Comparison of ENCODE assay signal across 1 cellular context in the genomic region with DNA sequence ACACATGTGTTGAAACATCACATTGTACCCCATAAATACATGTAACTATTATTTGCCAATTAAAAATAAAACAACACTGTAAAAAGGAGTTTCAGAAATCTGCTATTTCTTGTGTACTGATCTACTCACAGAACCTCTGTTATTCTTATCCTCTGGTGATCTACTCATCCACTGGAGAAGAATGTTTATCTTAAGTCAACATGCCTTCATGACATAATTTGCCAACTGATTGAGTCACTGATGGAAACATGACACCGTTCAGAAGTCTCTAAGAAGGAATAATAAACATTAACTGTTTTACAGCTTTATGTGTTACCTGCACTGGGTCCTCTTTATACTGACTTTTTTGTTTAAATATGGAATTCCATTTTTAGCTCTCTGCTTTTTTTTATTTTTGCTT.
TF ChIP-seq lines count a peak whose summit lies in the region.

No MANE protein-coding gene starts in this region.

TF ChIP-seq in HepG2, 621 proteins besides CTCF, POLR2A, EP300 and RAD21 (continued from another document):
- TF ChIP-seq, protein P1, sequence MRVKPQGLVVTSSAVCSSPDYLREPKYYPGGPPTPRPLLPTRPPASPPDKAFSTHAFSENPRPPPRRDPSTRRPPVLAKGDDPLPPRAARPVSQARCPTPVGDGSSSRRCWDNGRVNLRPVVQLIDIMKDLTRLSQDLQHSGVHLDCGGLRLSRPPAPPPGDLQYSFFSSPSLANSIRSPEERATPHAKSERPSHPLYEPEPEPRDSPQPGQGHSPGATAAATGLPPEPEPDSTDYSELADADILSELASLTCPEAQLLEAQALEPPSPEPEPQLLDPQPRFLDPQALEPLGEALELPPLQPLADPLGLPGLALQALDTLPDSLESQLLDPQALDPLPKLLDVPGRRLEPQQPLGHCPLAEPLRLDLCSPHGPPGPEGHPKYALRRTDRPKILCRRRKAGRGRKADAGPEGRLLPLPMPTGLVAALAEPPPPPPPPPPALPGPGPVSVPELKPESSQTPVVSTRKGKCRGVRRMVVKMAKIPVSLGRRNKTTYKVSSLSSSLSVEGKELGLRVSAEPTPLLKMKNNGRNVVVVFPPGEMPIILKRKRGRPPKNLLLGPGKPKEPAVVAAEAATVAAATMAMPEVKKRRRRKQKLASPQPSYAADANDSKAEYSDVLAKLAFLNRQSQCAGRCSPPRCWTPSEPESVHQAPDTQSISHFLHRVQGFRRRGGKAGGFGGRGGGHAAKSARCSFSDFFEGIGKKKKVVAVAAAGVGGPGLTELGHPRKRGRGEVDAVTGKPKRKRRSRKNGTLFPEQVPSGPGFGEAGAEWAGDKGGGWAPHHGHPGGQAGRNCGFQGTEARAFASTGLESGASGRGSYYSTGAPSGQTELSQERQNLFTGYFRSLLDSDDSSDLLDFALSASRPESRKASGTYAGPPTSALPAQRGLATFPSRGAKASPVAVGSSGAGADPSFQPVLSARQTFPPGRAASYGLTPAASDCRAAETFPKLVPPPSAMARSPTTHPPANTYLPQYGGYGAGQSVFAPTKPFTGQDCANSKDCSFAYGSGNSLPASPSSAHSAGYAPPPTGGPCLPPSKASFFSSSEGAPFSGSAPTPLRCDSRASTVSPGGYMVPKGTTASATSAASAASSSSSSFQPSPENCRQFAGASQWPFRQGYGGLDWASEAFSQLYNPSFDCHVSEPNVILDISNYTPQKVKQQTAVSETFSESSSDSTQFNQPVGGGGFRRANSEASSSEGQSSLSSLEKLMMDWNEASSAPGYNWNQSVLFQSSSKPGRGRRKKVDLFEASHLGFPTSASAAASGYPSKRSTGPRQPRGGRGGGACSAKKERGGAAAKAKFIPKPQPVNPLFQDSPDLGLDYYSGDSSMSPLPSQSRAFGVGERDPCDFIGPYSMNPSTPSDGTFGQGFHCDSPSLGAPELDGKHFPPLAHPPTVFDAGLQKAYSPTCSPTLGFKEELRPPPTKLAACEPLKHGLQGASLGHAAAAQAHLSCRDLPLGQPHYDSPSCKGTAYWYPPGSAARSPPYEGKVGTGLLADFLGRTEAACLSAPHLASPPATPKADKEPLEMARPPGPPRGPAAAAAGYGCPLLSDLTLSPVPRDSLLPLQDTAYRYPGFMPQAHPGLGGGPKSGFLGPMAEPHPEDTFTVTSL (CRISPR knock-in tag; IDR thresholded peaks at IDR 0.05; ENCODE audit: borderline replicate concordance): no peak
- TF ChIP-seq CEBPB (IDR thresholded peaks at IDR 0.05; ENCODE audit: borderline replicate concordance, low read depth, low read length): no peak
- TF ChIP-seq ZNF883 (CRISPR knock-in tag; IDR thresholded peaks at IDR 0.05; ENCODE audit: not compliant biosample characterization): no peak
- peak; percentile 70 for TF ChIP-seq FOXA3 (CRISPR knock-in tag; IDR thresholded peaks at IDR 0.05)
- TF ChIP-seq ELK4 (CRISPR knock-in tag; IDR thresholded peaks at IDR 0.05; ENCODE audit: borderline replicate concordance): no peak
- TF ChIP-seq, protein P2, sequence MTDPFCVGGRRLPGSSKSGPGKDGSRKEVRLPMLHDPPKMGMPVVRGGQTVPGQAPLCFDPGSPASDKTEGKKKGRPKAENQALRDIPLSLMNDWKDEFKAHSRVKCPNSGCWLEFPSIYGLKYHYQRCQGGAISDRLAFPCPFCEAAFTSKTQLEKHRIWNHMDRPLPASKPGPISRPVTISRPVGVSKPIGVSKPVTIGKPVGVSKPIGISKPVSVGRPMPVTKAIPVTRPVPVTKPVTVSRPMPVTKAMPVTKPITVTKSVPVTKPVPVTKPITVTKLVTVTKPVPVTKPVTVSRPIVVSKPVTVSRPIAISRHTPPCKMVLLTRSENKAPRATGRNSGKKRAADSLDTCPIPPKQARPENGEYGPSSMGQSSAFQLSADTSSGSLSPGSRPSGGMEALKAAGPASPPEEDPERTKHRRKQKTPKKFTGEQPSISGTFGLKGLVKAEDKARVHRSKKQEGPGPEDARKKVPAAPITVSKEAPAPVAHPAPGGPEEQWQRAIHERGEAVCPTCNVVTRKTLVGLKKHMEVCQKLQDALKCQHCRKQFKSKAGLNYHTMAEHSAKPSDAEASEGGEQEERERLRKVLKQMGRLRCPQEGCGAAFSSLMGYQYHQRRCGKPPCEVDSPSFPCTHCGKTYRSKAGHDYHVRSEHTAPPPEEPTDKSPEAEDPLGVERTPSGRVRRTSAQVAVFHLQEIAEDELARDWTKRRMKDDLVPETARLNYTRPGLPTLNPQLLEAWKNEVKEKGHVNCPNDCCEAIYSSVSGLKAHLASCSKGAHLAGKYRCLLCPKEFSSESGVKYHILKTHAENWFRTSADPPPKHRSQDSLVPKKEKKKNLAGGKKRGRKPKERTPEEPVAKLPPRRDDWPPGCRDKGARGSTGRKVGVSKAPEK (CRISPR knock-in tag; IDR thresholded peaks at IDR 0.05; ENCODE audit: borderline replicate concordance): no peak
- TF ChIP-seq MED8 (CRISPR knock-in tag; IDR thresholded peaks at IDR 0.05; ENCODE audit: insufficient replicate concordance): no peak
- TF ChIP-seq ZNF646 (CRISPR knock-in tag; IDR thresholded peaks at IDR 0.05): no peak
- TF ChIP-seq, protein P3, sequence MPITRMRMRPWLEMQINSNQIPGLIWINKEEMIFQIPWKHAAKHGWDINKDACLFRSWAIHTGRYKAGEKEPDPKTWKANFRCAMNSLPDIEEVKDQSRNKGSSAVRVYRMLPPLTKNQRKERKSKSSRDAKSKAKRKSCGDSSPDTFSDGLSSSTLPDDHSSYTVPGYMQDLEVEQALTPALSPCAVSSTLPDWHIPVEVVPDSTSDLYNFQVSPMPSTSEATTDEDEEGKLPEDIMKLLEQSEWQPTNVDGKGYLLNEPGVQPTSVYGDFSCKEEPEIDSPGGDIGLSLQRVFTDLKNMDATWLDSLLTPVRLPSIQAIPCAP (CRISPR knock-in tag; IDR thresholded peaks at IDR 0.05; ENCODE audit: low read depth): no peak
- no peak for TF ChIP-seq HDAC6 (IDR thresholded peaks at IDR 0.05; ENCODE audit: low read depth, low read length)
- TF ChIP-seq, protein P4, sequence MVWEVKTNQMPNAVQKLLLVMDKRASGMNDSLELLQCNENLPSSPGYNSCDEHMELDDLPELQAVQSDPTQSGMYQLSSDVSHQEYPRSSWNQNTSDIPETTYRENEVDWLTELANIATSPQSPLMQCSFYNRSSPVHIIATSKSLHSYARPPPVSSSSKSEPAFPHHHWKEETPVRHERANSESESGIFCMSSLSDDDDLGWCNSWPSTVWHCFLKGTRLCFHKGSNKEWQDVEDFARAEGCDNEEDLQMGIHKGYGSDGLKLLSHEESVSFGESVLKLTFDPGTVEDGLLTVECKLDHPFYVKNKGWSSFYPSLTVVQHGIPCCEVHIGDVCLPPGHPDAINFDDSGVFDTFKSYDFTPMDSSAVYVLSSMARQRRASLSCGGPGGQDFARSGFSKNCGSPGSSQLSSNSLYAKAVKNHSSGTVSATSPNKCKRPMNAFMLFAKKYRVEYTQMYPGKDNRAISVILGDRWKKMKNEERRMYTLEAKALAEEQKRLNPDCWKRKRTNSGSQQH (CRISPR knock-in tag; IDR thresholded peaks at IDR 0.05; ENCODE audit: low read depth): no peak
- TF ChIP-seq TRIM24 (CRISPR knock-in tag; IDR thresholded peaks at IDR 0.05): no peak
- peak; percentile 77 for TF ChIP-seq ZBTB21 (CRISPR knock-in tag; IDR thresholded peaks at IDR 0.05)
- TF ChIP-seq, protein P5, sequence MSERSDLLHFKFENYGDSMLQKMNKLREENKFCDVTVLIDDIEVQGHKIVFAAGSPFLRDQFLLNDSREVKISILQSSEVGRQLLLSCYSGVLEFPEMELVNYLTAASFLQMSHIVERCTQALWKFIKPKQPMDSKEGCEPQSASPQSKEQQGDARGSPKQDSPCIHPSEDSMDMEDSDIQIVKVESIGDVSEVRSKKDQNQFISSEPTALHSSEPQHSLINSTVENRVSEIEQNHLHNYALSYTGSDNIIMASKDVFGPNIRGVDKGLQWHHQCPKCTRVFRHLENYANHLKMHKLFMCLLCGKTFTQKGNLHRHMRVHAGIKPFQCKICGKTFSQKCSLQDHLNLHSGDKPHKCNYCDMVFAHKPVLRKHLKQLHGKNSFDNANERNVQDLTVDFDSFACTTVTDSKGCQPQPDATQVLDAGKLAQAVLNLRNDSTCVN (CRISPR knock-in tag; IDR thresholded peaks at IDR 0.05; ENCODE audit: borderline replicate concordance): no peak
- no peak for TF ChIP-seq PCBP2 (optimal IDR thresholded peaks at IDR 0.05; ENCODE audit: low read depth, low read length, poor library complexity, severe bottlenecking)
- no peak for TF ChIP-seq NBN (conservative IDR thresholded peaks at IDR 0.05)
- TF ChIP-seq ZFP1 (CRISPR knock-in tag; IDR thresholded peaks at IDR 0.05): no peak
- TF ChIP-seq EZH2 (conservative IDR thresholded peaks at IDR 0.05; ENCODE audit: low read depth, low read length): no peak
